Comparison of ENCODE assay signal across 31 cellular contexts in genomic region chr19:16015805-16016173, GRCh38.
"Had no signal": no experiment of that assay in that cellular context is flagged by ENCODE, and none has a peak within 500 bp of the region (broad histone marks: within the 10 kb centered on the region; RNA-seq: fewer than 3 reads in every experiment).

No MANE protein-coding gene starts in this region.

- H3K27me3 Mint-ChIP-seq: activated CD4-positive, alpha-beta T cell treated with anti-CD3 and anti-CD28 coated beads, Interleukin-2, amount 10 ng/mL, durations not matched to agents 24 days and 14 days; activated CD8-positive, alpha-beta T cell treated with anti-CD3 and anti-CD28 coated beads for 36 hours; activated naive CD4-positive, alpha-beta T cell treated with anti-CD3 and anti-CD28 coated beads, Interleukin-2, amount 50 U/mL, for 24 hours had no signal

- ATAC-seq: activated CD8-positive, alpha-beta memory T cell treated with anti-CD3 and anti-CD28 coated beads, Interleukin-2, amount 10 ng/mL, durations not matched to agents 7 days and 5 days; activated CD8-positive, alpha-beta T cell treated with anti-CD3 and anti-CD28 coated beads for 36 hours; esophagus mucosa; heart left ventricle; lower lobe of right lung; pancreas; psoas muscle; stimulated activated naive B cell treated with anti-CD40 and anti-IgM and Interleukin-4, amounts not matched to agents 10 μg/mL and 1 μg/mL and 100 μg/mL, for 72 hours had no signal

- H3K4me1 Mint-ChIP-seq: activated CD4-positive, alpha-beta T cell treated with anti-CD3 and anti-CD28 coated beads, Interleukin-2, amount 10 ng/mL, durations not matched to agents 24 days and 14 days; activated CD8-positive, alpha-beta memory T cell treated with anti-CD3 and anti-CD28 coated beads, Interleukin-2, amount 10 ng/mL, durations not matched to agents 7 days and 5 days; activated naive CD4-positive, alpha-beta T cell treated with anti-CD3 and anti-CD28 coated beads, Interleukin-2, amount 50 U/mL, for 24 hours; endodermal cell; immature natural killer cell; nephron; stimulated activated naive B cell treated with anti-CD40 and anti-IgM and Interleukin-4, amounts not matched to agents 10 μg/mL and 1 μg/mL and 100 μg/mL, for 72 hours had no signal

- H3K27ac ChIP-seq: colonic mucosa, heart left ventricle, lower lobe of right lung, pancreas, psoas muscle, sigmoid colon, stomach, thyroid gland, VCaP had no signal

- DNase-seq: activated CD4-positive, alpha-beta T cell treated with anti-CD3 and anti-CD28 coated beads, Interleukin-2, amount 10 ng/mL, durations not matched to agents 24 days and 14 days; activated CD8-positive, alpha-beta memory T cell treated with anti-CD3 and anti-CD28 coated beads, Interleukin-2, amount 10 ng/mL, durations not matched to agents 7 days and 5 days; activated CD8-positive, alpha-beta T cell treated with anti-CD3 and anti-CD28 coated beads for 36 hours; activated gamma-delta T cell treated with Interleukin-2 at 50 U/mL for 16 hours; activated T-cell treated with anti-CD3 and anti-CD28 coated beads for 4 hours; anterior cingulate cortex; colonic mucosa; endodermal cell; foreskin fibroblast; hypothalamus; immature natural killer cell; lower lobe of right lung; mesenchymal stem cell; psoas muscle; small intestine; stimulated activated CD4-positive, alpha-beta T cell treated with anti-CD3 and anti-CD28 coated beads, Interleukin-4, amount 100 ng/mL, for 4 hours; stimulated activated CD8-positive, alpha-beta memory T cell treated with anti-CD3 and anti-CD28 coated beads, Interleukin-4, amount 100 ng/mL, for 48 hours; stimulated activated naive B cell treated with anti-CD40 and anti-IgM and Interleukin-4, amounts not matched to agents 10 μg/mL and 1 μg/mL and 100 μg/mL, for 72 hours; SW 1271; T-helper 9 cell; thyroid gland had no signal

- H3K27ac Mint-ChIP-seq: activated CD4-positive, alpha-beta T cell treated with anti-CD3 and anti-CD28 coated beads, Interleukin-2, amount 10 ng/mL, durations not matched to agents 24 days and 14 days; activated CD8-positive, alpha-beta memory T cell treated with anti-CD3 and anti-CD28 coated beads, Interleukin-2, amount 10 ng/mL, durations not matched to agents 7 days and 5 days; activated CD8-positive, alpha-beta T cell treated with anti-CD3 and anti-CD28 coated beads for 36 hours; activated naive CD4-positive, alpha-beta T cell treated with anti-CD3 and anti-CD28 coated beads, Interleukin-2, amount 50 U/mL, for 24 hours; activated T-helper 1 cell treated with anti-CD3 and anti-CD28 coated beads, Interleukin-12 subunit alpha, Interleukin-12 subunit beta, Interleukin-2, Interleukin-4 antibody, amounts not matched to agents 30 ng/mL and 10 ng/mL and 1 ng/mL, durations not matched to agents 14 hours and 24 hours and 36 hours; endodermal cell; nephron; stimulated activated naive B cell treated with anti-CD40 and anti-IgM and Interleukin-4, amounts not matched to agents 10 μg/mL and 1 μg/mL and 100 μg/mL, for 72 hours; T-helper 1 cell treated with Interleukin-12 subunit alpha and Interleukin-12 subunit beta and Interleukin-4 antibody, amounts not matched to agents 30 μg/mL and 1 μg/mL, for 36 hours had no signal

- H3K4me3 ChIP-seq: colonic mucosa, heart left ventricle, lower lobe of right lung, pancreas, psoas muscle, sigmoid colon, stomach, thyroid gland had no signal

- H3K36me3 ChIP-seq: colonic mucosa, heart left ventricle, lower lobe of right lung, pancreas, sigmoid colon, stomach, thyroid gland had no signal

- H3K27me3 ChIP-seq: colonic mucosa, heart left ventricle, pancreas, sigmoid colon, stomach, thyroid gland had no signal

- H3K36me3 Mint-ChIP-seq: activated CD8-positive, alpha-beta memory T cell treated with anti-CD3 and anti-CD28 coated beads, Interleukin-2, amount 10 ng/mL, durations not matched to agents 7 days and 5 days; activated naive CD4-positive, alpha-beta T cell treated with anti-CD3 and anti-CD28 coated beads, Interleukin-2, amount 50 U/mL, for 24 hours; immature natural killer cell; stimulated activated naive B cell treated with anti-CD40 and anti-IgM and Interleukin-4, amounts not matched to agents 10 μg/mL and 1 μg/mL and 100 μg/mL, for 72 hours had no signal

- H3K9me3 ChIP-seq: colonic mucosa, heart left ventricle, lower lobe of right lung, pancreas, psoas muscle, sigmoid colon, stomach, thyroid gland had no signal

- H3K4me3 Mint-ChIP-seq: activated CD4-positive, alpha-beta T cell treated with anti-CD3 and anti-CD28 coated beads, Interleukin-2, amount 10 ng/mL, durations not matched to agents 24 days and 14 days; activated CD8-positive, alpha-beta memory T cell treated with anti-CD3 and anti-CD28 coated beads, Interleukin-2, amount 10 ng/mL, durations not matched to agents 7 days and 5 days; activated CD8-positive, alpha-beta T cell treated with anti-CD3 and anti-CD28 coated beads for 36 hours; activated naive CD4-positive, alpha-beta T cell treated with anti-CD3 and anti-CD28 coated beads, Interleukin-2, amount 50 U/mL, for 24 hours; activated T-helper 1 cell treated with anti-CD3 and anti-CD28 coated beads, Interleukin-12 subunit alpha, Interleukin-12 subunit beta, Interleukin-2, Interleukin-4 antibody, amounts not matched to agents 30 ng/mL and 10 ng/mL and 1 ng/mL, durations not matched to agents 14 hours and 24 hours and 36 hours; endodermal cell; immature natural killer cell; nephron; stimulated activated naive B cell treated with anti-CD40 and anti-IgM and Interleukin-4, amounts not matched to agents 10 μg/mL and 1 μg/mL and 100 μg/mL, for 72 hours; T-helper 1 cell treated with Interleukin-12 subunit alpha and Interleukin-12 subunit beta and Interleukin-4 antibody, amounts not matched to agents 30 μg/mL and 1 μg/mL, for 36 hours had no signal

- H3K9me3 Mint-ChIP-seq: activated CD4-positive, alpha-beta T cell treated with anti-CD3 and anti-CD28 coated beads, Interleukin-2, amount 10 ng/mL, durations not matched to agents 24 days and 14 days; activated CD8-positive, alpha-beta T cell treated with anti-CD3 and anti-CD28 coated beads for 36 hours; activated naive CD4-positive, alpha-beta T cell treated with anti-CD3 and anti-CD28 coated beads, Interleukin-2, amount 50 U/mL, for 24 hours; activated T-helper 1 cell treated with anti-CD3 and anti-CD28 coated beads, Interleukin-12 subunit alpha, Interleukin-12 subunit beta, Interleukin-2, Interleukin-4 antibody, amounts not matched to agents 30 ng/mL and 10 ng/mL and 1 ng/mL, durations not matched to agents 14 hours and 24 hours and 36 hours; immature natural killer cell; stimulated activated naive B cell treated with anti-CD40 and anti-IgM and Interleukin-4, amounts not matched to agents 10 μg/mL and 1 μg/mL and 100 μg/mL, for 72 hours; T-helper 1 cell treated with Interleukin-12 subunit alpha and Interleukin-12 subunit beta and Interleukin-4 antibody, amounts not matched to agents 30 μg/mL and 1 μg/mL, for 36 hours had no signal

- H3K4me1 ChIP-seq: colonic mucosa, heart left ventricle, lower lobe of right lung, pancreas, psoas muscle, sigmoid colon, stomach, thyroid gland had no signal
